In genomic region chr11:57751676-57752253, GRCh38 we compare ENCODE assay signal across 9 cellular contexts. TPM values are rescaled to one million over a fixed set of nuclear protein-coding genes. Genes with fewer than 3 reads are reported as not detected.
DNase-seq lines count a peak whose midpoint lies in the region; ATAC-seq and TF ChIP-seq lines count a peak whose summit lies in the region.
"Had no signal": no experiment of that assay in that cellular context is flagged by ENCODE, and none has a peak within 500 bp of the region (broad histone marks: within the 10 kb centered on the region; RNA-seq: fewer than 3 reads in every experiment).

A gene with protein sequence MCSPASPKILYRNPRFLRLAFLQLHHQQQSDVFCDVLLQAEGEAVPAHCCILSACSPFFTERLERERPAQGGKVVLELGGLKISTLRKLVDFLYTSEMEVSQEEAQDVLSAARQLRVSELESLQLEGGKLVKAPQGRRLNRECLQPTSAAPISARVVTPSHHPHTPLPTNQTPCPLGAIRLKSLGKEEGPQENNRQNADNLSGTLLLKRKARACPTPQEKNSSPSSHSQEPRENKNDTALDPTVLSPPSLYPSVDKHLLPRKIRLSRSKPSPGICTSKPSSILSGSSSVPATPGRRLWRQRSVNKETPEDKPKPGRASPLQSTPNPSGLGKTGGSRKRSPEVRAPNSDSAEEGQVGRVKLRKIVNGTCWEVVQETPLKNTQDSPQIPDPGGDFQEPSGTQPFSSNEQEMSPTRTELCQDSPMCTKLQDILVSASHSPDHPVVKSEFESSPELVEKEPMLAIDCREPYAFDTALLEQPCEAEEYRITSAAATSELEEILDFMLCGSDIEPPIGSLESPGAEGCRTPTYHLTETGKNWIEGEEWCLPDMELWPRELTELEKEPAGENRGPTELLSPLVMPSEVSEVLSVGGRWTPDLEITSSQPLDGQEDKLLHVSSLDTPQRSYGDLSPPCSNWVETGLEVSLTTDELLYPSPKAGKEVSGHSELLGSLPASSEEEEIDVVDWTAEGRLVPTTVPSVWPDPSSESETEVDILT (minus strand): TSS chr11:57751819. CDS start chr11:57751188, 631 bp downstream.

- peaks cover 6% of the 10 kb centered on the region for H3K36me3 ChIP-seq in OCI-LY1 (ENCODE audit: insufficient read depth, low read length)

- H3K4me2 ChIP-seq in OCI-LY1 (ENCODE audit: low read length): no peak within 1 kb of the TSS

- H2AFZ ChIP-seq in OCI-LY1 (ENCODE audit: low read length): no peak within 1 kb of the TSS

- H3K27ac ChIP-seq in OCI-LY1 (ENCODE audit: low read depth, low read length, poor library complexity, severe bottlenecking) (no peak within 1 kb of the TSS), dorsolateral prefrontal cortex (peak within 1 kb of the TSS in 4 of 59 donors; percentile 36 to 46 (median 42))

- H3K4me1 ChIP-seq in OCI-LY1 (ENCODE audit: insufficient read depth, low read length, severe bottlenecking): no peaks in the 10 kb centered on the region

- no peaks in the 10 kb centered on the region for H3K9me3 ChIP-seq in OCI-LY1 (ENCODE audit: low read length)

- H3K79me2 ChIP-seq in OCI-LY1 (ENCODE audit: insufficient read depth, low read length): no peaks in the 10 kb centered on the region

- H3K4me3 ChIP-seq in AG10803 (ENCODE audit: low read length): no peak within 1 kb of the TSS
- no peak within 1 kb of the TSS for H3K4me3 ChIP-seq in OCI-LY1 (ENCODE audit: low read depth, low read length, poor library complexity, severe bottlenecking)
- no peak within 1 kb of the TSS for H3K4me3 ChIP-seq in dorsolateral prefrontal cortex

- TF ChIP-seq CTCF in AG10803 (conservative IDR thresholded peaks at IDR 0.05; ENCODE audit: low read length) (peak; percentile 56), OCI-LY1 (IDR thresholded peaks at IDR 0.05; ENCODE audit: low read length) (peak; percentile 59), dorsolateral prefrontal cortex (IDR thresholded peaks at IDR 0.05 in 54 of 56, conservative IDR thresholded peaks at IDR 0.05 in 2 of 56; ENCODE audit: low read depth in 1 of 56, partially characterized antibody in 56 of 56) (peak in 52 of 56 donors; percentile 26 to 65 (median 46))

- no peaks in the 10 kb centered on the region for H3K9me2 ChIP-seq in OCI-LY1 (ENCODE audit: low read depth, low read length)

- peak; percentile 73 for ATAC-seq in GM19455 (IDR thresholded peaks at IDR 0.05; ENCODE audit: unreplicated experiment)
- no peak for ATAC-seq in HG02678 (IDR thresholded peaks at IDR 0.05; ENCODE audit: unreplicated experiment)

- no peaks in the 10 kb centered on the region for H3F3A ChIP-seq in OCI-LY1 (ENCODE audit: insufficient read depth, low read length)

- intact Hi-C loops in dorsolateral prefrontal cortex (cut with DNase I): loop anchor here (5.0 to 10.0 kb wide), 2 partner anchors 51 to 763 kb away; no protein-coding TSS in a partner anchor

- no peak within 1 kb of the TSS for H3K9ac ChIP-seq in OCI-LY1 (ENCODE audit: low read length)

- H4K20me1 ChIP-seq in OCI-LY1 (ENCODE audit: insufficient read depth, low read length): no peaks in the 10 kb centered on the region

- DNase-seq in AG10803 (ENCODE audit: low read depth) (peak; percentile 51), dorsolateral prefrontal cortex (no peak), midbrain (lab: John Stamatoyannopoulos, UW) (peak; percentile 22), SIG-M5 (lab: John Stamatoyannopoulos, UW) (no peak), DMS79 treated with DMSO at 0.1 percent for 48 hours (lab: John Stamatoyannopoulos, UW) (no peak)

- H3K27me3 ChIP-seq in OCI-LY1 (ENCODE audit: insufficient read depth, low read length) (no peaks in the 10 kb centered on the region), dorsolateral prefrontal cortex (no peaks in the 10 kb centered on the region)

RNA-seq across cellular contexts. Expression of the gene that starts here (rescaled TPM):
- total RNA-seq in dorsolateral prefrontal cortex: not detected
- total RNA-seq: subcutaneous adipose tissue had no signal

Comparison
In these comparisons a context has a peak if more than half of its experiments do, and no peak if none do; other contexts are left out.
1. DNase-seq: peak in AG10803 (single experiment) and midbrain (single experiment); none in dorsolateral prefrontal cortex (0 of 10), SIG-M5 (single experiment) and DMS79 treated with DMSO at 0.1 percent for 48 hours (single experiment).
2. Peak in every context shown above with its lines, with median percentiles within 50 percentile points of each other: CTCF ChIP-seq.